Comparison of ENCODE assay signal across 12 cellular contexts in the genomic region with DNA sequence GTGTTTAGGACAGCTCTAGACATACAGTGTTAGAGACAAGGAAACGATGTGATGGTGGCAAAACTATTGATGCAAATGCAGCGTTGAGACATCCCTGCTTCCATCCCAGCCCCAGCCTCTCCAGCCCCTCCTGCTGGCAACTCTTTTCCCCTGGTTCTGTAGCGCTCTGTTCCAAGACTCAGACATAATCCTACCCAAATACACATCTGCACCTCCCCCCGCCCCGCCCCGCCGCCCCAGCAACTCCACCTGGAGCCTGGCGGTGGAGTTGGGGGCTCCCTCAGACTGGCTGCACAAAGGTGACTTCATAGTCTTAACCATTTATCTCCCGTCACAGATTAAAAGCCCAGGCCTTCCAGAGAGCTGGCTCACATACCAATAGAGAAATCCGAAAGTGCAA.
A peak's percentile ranks its signal among the peaks of the same experiment; 100 is the strongest.
DNase-seq lines count a peak whose midpoint lies in the region; ATAC-seq and TF ChIP-seq lines count a peak whose summit lies in the region.
"Had no signal": no experiment of that assay in that cellular context is flagged by ENCODE, and none has a peak within 500 bp of the region (broad histone marks: within the 10 kb centered on the region; RNA-seq: fewer than 3 reads in every experiment).

No MANE protein-coding gene starts in this region.

- no peaks in the 10 kb centered on the region for H3K4me1 Mint-ChIP-seq in nephron

- no peaks in the 10 kb centered on the region for H3K36me3 Mint-ChIP-seq in nephron (ENCODE audit: low read depth)

- no peak overlapping the region for H3K4me3 Mint-ChIP-seq in nephron

- peak; percentile 12 for TF ChIP-seq CTCF in NB4 (IDR thresholded peaks at IDR 0.05; ENCODE audit: low read depth, low read length)
- TF ChIP-seq CTCF in nephron (IDR thresholded peaks at IDR 0.05; ENCODE audit: unreplicated experiment in 3 of 3), result peak; percentile 11 to 46 (median 21)

- H3K27me3 Mint-ChIP-seq in nephron (ENCODE audit: low read depth), result peaks cover 3% of the 10 kb centered on the region

- no peak overlapping the region for H3K4me3 ChIP-seq in NB4 (ENCODE audit: low read depth, low read length)
- H3K4me3 ChIP-seq: lung had no signal

- no peak overlapping the region for H3K27ac Mint-ChIP-seq in nephron

- TF ChIP-seq POLR2A in NB4 (IDR thresholded peaks at IDR 0.05; ENCODE audit: extremely low read depth, insufficient read length) (no peak), erythroblast (IDR thresholded peaks at IDR 0.05; ENCODE audit: low read length) (no peak)

- peaks cover 8% of the 10 kb centered on the region for H3K9me3 Mint-ChIP-seq in nephron

- peak; percentile 1 for DNase-seq in COLO668 (lab: John Stamatoyannopoulos, UW; ENCODE audit: unreplicated experiment)
- no peak for DNase-seq in NB4 (ENCODE audit: low read depth)
- DNase-seq in erythroblast (lab: John Stamatoyannopoulos, UW), result peak; percentile 7 to 14
- DNase-seq in NCI-H2029 (lab: John Stamatoyannopoulos, UW), result no peak
- DNase-seq in SW480 (ENCODE audit: low spot score), result no peak
- DNase-seq: cerebellar nuclear complex; GF-D8; stimulated activated CD4-positive, alpha-beta T cell treated with anti-CD3 and anti-CD28 coated beads, Interleukin-4, amount 100 ng/mL, for 24 hours had no signal

- no peak for ATAC-seq in GM21390 (IDR thresholded peaks at IDR 0.05; ENCODE audit: unreplicated experiment)
- no peak for ATAC-seq in GM19397 (IDR thresholded peaks at IDR 0.05; ENCODE audit: unreplicated experiment)

Comparison
In these comparisons a context has a peak if more than half of its experiments do, and no peak if none do; other contexts are left out.
1. DNase-seq: peak in COLO668 (single experiment) and erythroblast (2 of 2); none in NB4 (single experiment), NCI-H2029 (single experiment) and SW480 (single experiment).